8 cellular contexts compared by ENCODE assay signal in genomic region chr17:4948166-4948996, GRCh38. TPM values are rescaled to one million over a fixed set of nuclear protein-coding genes. Genes with fewer than 3 reads are reported as not detected.
DNase-seq lines count a peak whose midpoint lies in the region; ATAC-seq and TF ChIP-seq lines count a peak whose summit lies in the region.

TSS of gene PFN1 (minus strand) at chr17:4948530. CDS start at chr17:4948394, 136 bp downstream.

- H3K4me3 ChIP-seq in cardiac fibroblast (replicated peaks in 1 of 2; ENCODE audit: low read depth in 2 of 2, low read length in 2 of 2): peak within 1 kb of the TSS; percentile 98 to 99

- intact Hi-C loops in activated B cell treated with CpG ODN at 0.5 μM for 24 hours (cut with micrococcal nuclease): loop anchor here (2.0 to 10.0 kb wide), 9 partner anchors 40 to 1036 kb away; partner anchors contain the start of genes ARRB2, ATP2A3, MED11 and NUP88

- peak within 1 kb of the TSS; percentile 100 for H3K4me3 Mint-ChIP-seq in activated B cell treated with CpG ODN at 0.5 μM for 24 hours

- peaks cover 39% of the 10 kb centered on the region for H3K36me3 Mint-ChIP-seq in activated B cell treated with CpG ODN at 0.5 μM for 24 hours (ENCODE audit: low read depth)

- no peaks in the 10 kb centered on the region for H3K9me3 Mint-ChIP-seq in activated B cell treated with CpG ODN at 0.5 μM for 24 hours

- DNase-seq in EL (peak; percentile 94), NCI-H2227 (lab: John Stamatoyannopoulos, UW; ENCODE audit: unreplicated experiment) (peak; percentile 83), activated B cell treated with CpG ODN at 0.5 μM for 24 hours (peak; percentile 74), cardiac fibroblast (ENCODE audit: low read depth in 2 of 2) (peak; percentile 96), inferior parietal cortex (ENCODE audit: extremely low spot score) (peak; percentile 78), smooth muscle cell of the brain vasculature (ENCODE audit: low read depth, low spot score) (peak; percentile 84)

- H3K27ac Mint-ChIP-seq in activated B cell treated with CpG ODN at 0.5 μM for 24 hours: peak within 1 kb of the TSS; percentile 100

- H3K27me3 Mint-ChIP-seq in activated B cell treated with CpG ODN at 0.5 μM for 24 hours: peaks cover 2% of the 10 kb centered on the region

- CTCF ChIA-PET in activated B cell treated with CpG ODN at 0.5 μM for 24 hours (lab: Charles Lee): interaction anchor here (0.8 to 1.6 kb wide), 5 partner anchors 8 to 39 kb away, joined by 3 to 5 read pairs (median 3); partner anchors contain the start of genes CAMTA2, RNF167, SLC25A11 and SPAG7

- ATAC-seq in HG02885 (IDR thresholded peaks at IDR 0.05; ENCODE audit: poor library complexity, unreplicated experiment): peak; percentile 27
- ATAC-seq in activated B cell treated with CpG ODN at 0.5 μM for 24 hours (ENCODE audit: low read depth): peak; percentile 54
- ATAC-seq in HG03565 (IDR thresholded peaks at IDR 0.05; ENCODE audit: unreplicated experiment): no peak

- H3K4me1 Mint-ChIP-seq in activated B cell treated with CpG ODN at 0.5 μM for 24 hours: peaks cover 50% of the 10 kb centered on the region

- TF ChIP-seq CTCF in activated B cell treated with CpG ODN at 0.5 μM for 24 hours (IDR thresholded peaks at IDR 0.05) (no peak), cardiac fibroblast (IDR thresholded peaks at IDR 0.05; ENCODE audit: low read depth, low read length) (no peak)

- POLR2A ChIA-PET in activated B cell treated with CpG ODN at 0.5 μM for 24 hours (lab: Charles Lee): interaction anchor here (0.6 to 12.1 kb wide), 24 partner anchors 9 to 1302 kb away, joined by 3 to 391 read pairs (median 6); partner anchors contain the start of genes ARRB2, CAMTA2, CHRNE and CYB5D2

RNA-seq across cellular contexts. Expression of gene PFN1, which starts in this region (rescaled TPM):
- total RNA-seq in activated B cell treated with CpG ODN at 0.5 μM for 24 hours: 1,071 and 1,072 TPM in 2 replicates
